ENCODE assay signal across 8 cellular contexts in genomic region chr13:111152836-111153235, GRCh38. TPM values are rescaled to one million over a fixed set of nuclear protein-coding genes. Genes with fewer than 3 reads are reported as not detected.
A peak's percentile ranks its signal among the peaks of the same experiment; 100 is the strongest.
DNase-seq lines count a peak whose midpoint lies in the region; ATAC-seq and TF ChIP-seq lines count a peak whose summit lies in the region.

No MANE protein-coding gene starts in this region.

- no TSS peak for BruUV-seq in Panc1 (replicated peaks; lab: Mats Ljungman, UMichigan)

- peaks cover 6% of the 10 kb centered on the region for H3K4me1 ChIP-seq in Panc1 (ENCODE audit: control insufficient read depth, insufficient read depth, low read length)
- H3K4me1 ChIP-seq in osteoblast (ENCODE audit: insufficient read depth, low read length) = peaks cover 18% of the 10 kb centered on the region

- peak overlapping the region; percentile 89 for H3K27ac ChIP-seq in Panc1 (ENCODE audit: low read length)
- H3K27ac ChIP-seq in osteoblast (ENCODE audit: low read depth, low read length) = peak overlapping the region; percentile 90

- ATAC-seq in Panc1 (no peak), GM21576 (IDR thresholded peaks at IDR 0.05; ENCODE audit: unreplicated experiment) (no peak)

- intact Hi-C loops in Panc1 (cut with micrococcal nuclease; ENCODE audit: unreplicated experiment) = no loop called here

- TF ChIP-seq CTCF in GM12875 (IDR thresholded peaks at IDR 0.05; ENCODE audit: borderline replicate concordance, insufficient read depth, low read depth, low read length) (no peak), Panc1 (IDR thresholded peaks at IDR 0.05) (no peak), epithelial cell of esophagus (IDR thresholded peaks at IDR 0.05; ENCODE audit: insufficient read depth, low read depth, low read length, missing control alignments) (no peak), osteoblast (IDR thresholded peaks at IDR 0.05; ENCODE audit: extremely low read depth, low read depth, low read length) (no peak)

- in situ Hi-C loops in Panc1 (cut with HindIII; ENCODE audit: low pct_unique_long_range_greater_than_20kb, low sequenced_read_pairs) = no loop called here

- H3K36me3 ChIP-seq in Panc1 (ENCODE audit: control insufficient read depth, insufficient read depth, low read length) (no peaks in the 10 kb centered on the region; the same call in 1 of the 2 replicates), osteoblast (ENCODE audit: insufficient read depth, low read length) (no peaks in the 10 kb centered on the region)

- H3K9me3 ChIP-seq in Panc1 (ENCODE audit: control insufficient read depth, insufficient read depth, low read depth, low read length) = no peaks in the 10 kb centered on the region
- no peaks in the 10 kb centered on the region for H3K9me3 ChIP-seq in osteoblast (ENCODE audit: low read depth, low read length)

- H2AFZ ChIP-seq in osteoblast (ENCODE audit: low read length) = peak overlapping the region; percentile 75

- H3K27me3 ChIP-seq in Panc1 (ENCODE audit: control insufficient read depth, insufficient read depth, low read length) (no peaks in the 10 kb centered on the region; the same call in 1 of the 2 replicates), osteoblast (ENCODE audit: insufficient read depth, low read length) (peaks cover 7% of the 10 kb centered on the region)

- H3K4me2 ChIP-seq in osteoblast (ENCODE audit: insufficient read depth, low read length) = peak overlapping the region; percentile 77

- H4K20me1 ChIP-seq in osteoblast (ENCODE audit: insufficient read depth, low read length) = peaks cover 17% of the 10 kb centered on the region

- peak overlapping the region; percentile 95 for H3K4me3 ChIP-seq in GM12875 (ENCODE audit: low read depth, low read length)
- H3K4me3 ChIP-seq in Panc1 (ENCODE audit: low read depth in 2 of 2, low read length in 2 of 2) = peak overlapping the region; percentile 75 to 83
- peak overlapping the region; percentile 73 for H3K4me3 ChIP-seq in epithelial cell of esophagus (ENCODE audit: low read length)
- peak overlapping the region; percentile 88 for H3K4me3 ChIP-seq in osteoblast (ENCODE audit: insufficient read depth, low read length)

- peaks cover 37% of the 10 kb centered on the region for H3K79me2 ChIP-seq in osteoblast (ENCODE audit: insufficient read depth, low read length)

- CTCF ChIA-PET in Panc1 (lab: Charles Lee) = no interaction called here

- DNase-seq in Panc1 (ENCODE audit: low read depth, low spot score) (no peak), epithelial cell of esophagus (ENCODE audit: low read depth) (peak; percentile 30), osteoblast (ENCODE audit: insufficient read length, low spot score, missing footprints) (no peak), SKM-1 (lab: John Stamatoyannopoulos, UW; ENCODE audit: unreplicated experiment) (no peak), mesenteric fat pad (ENCODE audit: low spot score) (no peak)
- no peak for DNase-seq in stimulated activated CD4-positive, alpha-beta T cell treated with anti-CD3 and anti-CD28 coated beads, Interleukin-15, amount 100 ng/mL, for 24 hours

- POLR2A ChIA-PET in Panc1 (lab: Charles Lee) = no interaction called here

RNA-seq across cellular contexts. Expression of gene ARHGEF7, which starts 37.7 kb away (rescaled TPM):
- 36.4 TPM for total RNA-seq in Panc1 (2021; ENCODE audit: unreplicated experiment)
- polyA plus RNA-seq in Panc1 (2012; ENCODE audit: insufficient read length) = 25.2 TPM
- 27.5 and 34.8 TPM in 2 replicates for total RNA-seq in osteoblast
- total RNA-seq in mesenteric fat pad = 95.6 TPM
